In the genomic region with DNA sequence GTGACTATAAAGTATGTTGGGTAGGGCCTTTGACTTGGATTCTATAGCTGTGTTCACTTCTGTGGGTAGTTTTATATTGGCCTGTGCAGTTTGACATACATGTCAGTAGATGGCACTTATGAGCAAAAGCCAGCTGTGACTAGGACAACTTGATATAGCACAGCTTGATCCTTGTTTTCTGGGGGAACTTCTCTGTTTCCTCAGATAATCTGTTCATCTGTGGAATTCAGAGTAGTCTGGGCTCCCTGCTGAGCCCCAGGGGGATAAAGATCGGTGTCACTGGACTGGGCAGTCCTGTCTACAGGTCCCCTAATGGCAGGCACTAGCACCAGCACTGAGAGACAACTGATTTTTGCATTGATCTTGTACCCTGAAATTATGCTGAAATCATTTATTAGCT, we compare ENCODE assay signal across 8 cellular contexts. TPM values are rescaled to one million over a fixed set of nuclear protein-coding genes. Genes with fewer than 3 reads are reported as not detected.
DNase-seq lines count a peak whose midpoint lies in the region; FAIRE-seq and TF ChIP-seq lines count a peak whose summit lies in the region.

No MANE protein-coding gene starts in this region.

- H4K20me1 ChIP-seq in H9 (ENCODE audit: control insufficient read depth, insufficient read depth, insufficient read length) (no peaks in the 10 kb centered on the region), astrocyte (ENCODE audit: insufficient read depth, low read length) (no peaks in the 10 kb centered on the region)

- H3K23me2 ChIP-seq in H9 (ENCODE audit: insufficient read length, low read depth, low read length, poor library complexity, severe bottlenecking) = no peaks in the 10 kb centered on the region

- no peak for FAIRE-seq in astrocyte (lab: Jason Lieb, UNC)

- H3K36me3 Mint-ChIP-seq in H9 (ENCODE audit: insufficient read depth in 1 of 3, low read depth in 3 of 3) (peaks cover 5 to 15% (median 10%) of the 10 kb centered on the region in 3 experiments), astrocyte (ENCODE audit: low read depth, unreplicated experiment) (no peaks in the 10 kb centered on the region)

- H4K8ac ChIP-seq in H9 (replicated peaks; ENCODE audit: insufficient read length, low read depth, low read length) = no peak overlapping the region

- H3T11ph ChIP-seq in H9 (ENCODE audit: low read length) = no peak overlapping the region

- H3K4ac ChIP-seq in H9 (ENCODE audit: low read depth, low read length) = no peak overlapping the region

- no peak overlapping the region for H2AK5ac ChIP-seq in H9 (ENCODE audit: insufficient read length, low read length)

- no peaks in the 10 kb centered on the region; a peak in 1 of 4 replicates for H3K4me1 Mint-ChIP-seq in H9
- no peaks in the 10 kb centered on the region for H3K4me1 Mint-ChIP-seq in astrocyte (ENCODE audit: low read depth, unreplicated experiment)

- H2BK12ac ChIP-seq in H9 (ENCODE audit: insufficient read length, low read depth, low read length) = no peak overlapping the region

- H3K9ac ChIP-seq in H9 (ENCODE audit: extremely low read depth, insufficient read length, low read length) = no peak overlapping the region
- no peak overlapping the region for H3K9ac ChIP-seq in astrocyte (ENCODE audit: low read length)

- no peak overlapping the region for H3K56ac ChIP-seq in H9 (ENCODE audit: insufficient read length, low read depth, low read length)

- peaks cover 25 to 28% of the 10 kb centered on the region in 2 experiments for H3K9me3 Mint-ChIP-seq in H9
- H3K9me3 Mint-ChIP-seq in astrocyte (ENCODE audit: unreplicated experiment) = peaks cover 2% of the 10 kb centered on the region

- H2BK5ac ChIP-seq in H9 (ENCODE audit: insufficient read length, low read length) = no peak overlapping the region

- no peak overlapping the region for H3K4me3 Mint-ChIP-seq in H9
- H3K4me3 Mint-ChIP-seq in astrocyte (ENCODE audit: unreplicated experiment) = no peak overlapping the region

- TF ChIP-seq CTCF in H9 (conservative IDR thresholded peaks at IDR 0.05) (peak; percentile 77), astrocyte (IDR thresholded peaks at IDR 0.05; ENCODE audit: insufficient read depth, low read depth, low read length) (peak; percentile 62)

- H3K79me1 ChIP-seq in H9 (ENCODE audit: insufficient read depth, low read depth, low read length, poor library complexity, severe bottlenecking) = no peaks in the 10 kb centered on the region

- H3K27me3 ChIP-seq in H9 (ENCODE audit: insufficient read depth, low read length) (no peaks in the 10 kb centered on the region), astrocyte (ENCODE audit: insufficient read depth, low read length) (no peaks in the 10 kb centered on the region)

- H3K4me3 ChIP-seq in astrocyte (ENCODE audit: insufficient read depth, low read depth, low read length) = no peak overlapping the region

- no peak overlapping the region for H4K91ac ChIP-seq in H9 (ENCODE audit: insufficient read length, low read depth, low read length)

- no peak overlapping the region for H3K18ac ChIP-seq in H9 (ENCODE audit: insufficient read length, low read depth, low read length)

- no CpG with 5 or more reads among the region's 1 CpG for WGBS in H9 (ENCODE audit: extremely low coverage, insufficient read length, low lambda C conversion rate)

- DNase-seq in GM04503 (ENCODE audit: low read depth) (peak; percentile 0), H9 (peak; percentile 38), NCI-H1092 (lab: John Stamatoyannopoulos, UW) (peak; percentile 4), astrocyte (ENCODE audit: low read depth) (peak; percentile 8), left kidney (ENCODE audit: low read depth, low spot score) (peak; percentile 68), posterior cingulate gyrus (no peak)
- no peak for DNase-seq in stimulated activated CD4-positive, alpha-beta T cell treated with anti-CD3 and anti-CD28 coated beads, Interleukin-4, amount 100 ng/mL, for 24 hours
- DNase-seq in stimulated activated CD8-positive, alpha-beta memory T cell treated with anti-CD3 and anti-CD28 coated beads, Interleukin-4, amount 100 ng/mL, for 48 hours = no peak

- intact Hi-C loops in posterior cingulate gyrus (cut with DNase I) = no loop called here

- H2AFZ ChIP-seq in H9 (ENCODE audit: low read length) (no peak overlapping the region), astrocyte (ENCODE audit: low read depth, low read length) (no peak overlapping the region)

- H3K4me1 ChIP-seq in H9 (ENCODE audit: insufficient read depth, low read length) = no peaks in the 10 kb centered on the region
- H3K4me1 ChIP-seq in astrocyte (ENCODE audit: insufficient read depth, low read length) = no peaks in the 10 kb centered on the region

- H3K27me3 Mint-ChIP-seq in H9 (ENCODE audit: low read depth) (peaks cover 3% of the 10 kb centered on the region), astrocyte (ENCODE audit: low read depth, unreplicated experiment) (peaks cover 1% of the 10 kb centered on the region)

- H3K9me3 ChIP-seq in H9 (ENCODE audit: control insufficient read depth, low read depth, low read length) (no peaks in the 10 kb centered on the region), astrocyte (ENCODE audit: insufficient read depth, low read depth, low read length) (no peaks in the 10 kb centered on the region)

- H3K79me2 ChIP-seq in H9 (ENCODE audit: insufficient read depth, low read length) (no peaks in the 10 kb centered on the region), astrocyte (ENCODE audit: insufficient read depth, low read length) (no peaks in the 10 kb centered on the region)

- H3K4me2 ChIP-seq in H9 (ENCODE audit: insufficient read depth, insufficient read length, low read length) (no peak overlapping the region), astrocyte (ENCODE audit: low read length) (no peak overlapping the region)

- H2BK15ac ChIP-seq in H9 (ENCODE audit: low read depth, low read length) = no peak overlapping the region

- H3K27ac Mint-ChIP-seq in H9 (no peak overlapping the region), astrocyte (ENCODE audit: unreplicated experiment) (no peak overlapping the region)

- no peak overlapping the region for H4K5ac ChIP-seq in H9 (ENCODE audit: insufficient read length, low read depth, low read length)

- no peak overlapping the region for H3K27ac ChIP-seq in H9 (ENCODE audit: insufficient read length, low read depth, low read length)
- H3K27ac ChIP-seq in astrocyte (ENCODE audit: low read depth, low read length) = no peak overlapping the region

- H2BK20ac ChIP-seq in H9 (ENCODE audit: low read depth, low read length, poor library complexity, severe bottlenecking) = no peak overlapping the region

- H3K14ac ChIP-seq in H9 (ENCODE audit: insufficient read depth, low read length) = no peak overlapping the region

- H2BK120ac ChIP-seq in H9 (ENCODE audit: low read depth, low read length, poor library complexity, severe bottlenecking) = no peak overlapping the region

- no peaks in the 10 kb centered on the region for H3K36me3 ChIP-seq in astrocyte (ENCODE audit: insufficient read depth, low read length)

- H3K23ac ChIP-seq in H9 (ENCODE audit: insufficient read length, low read depth, low read length) = no peak overlapping the region

RNA-seq across cellular contexts. Expression of a gene that starts 25.4 kb away (rescaled TPM):
- total RNA-seq in H9 (2021) (not detected in 2 replicates), astrocyte (not detected in 2 replicates)

Comparison
In these comparisons a context has a peak if more than half of its experiments do, and no peak if none do; other contexts are left out.
1. DNase-seq: peak in GM04503 (single experiment), H9 (single experiment), NCI-H1092 (single experiment), astrocyte (single experiment) and left kidney (single experiment); none in posterior cingulate gyrus (0 of 10), stimulated activated CD4-positive, alpha-beta T cell treated with anti-CD3 and anti-CD28 coated beads, Interleukin-4, amount 100 ng/mL, for 24 hours (single experiment) and stimulated activated CD8-positive, alpha-beta memory T cell treated with anti-CD3 and anti-CD28 coated beads, Interleukin-4, amount 100 ng/mL, for 48 hours (single experiment).